23 cellular contexts compared by ENCODE assay signal in the genomic region with DNA sequence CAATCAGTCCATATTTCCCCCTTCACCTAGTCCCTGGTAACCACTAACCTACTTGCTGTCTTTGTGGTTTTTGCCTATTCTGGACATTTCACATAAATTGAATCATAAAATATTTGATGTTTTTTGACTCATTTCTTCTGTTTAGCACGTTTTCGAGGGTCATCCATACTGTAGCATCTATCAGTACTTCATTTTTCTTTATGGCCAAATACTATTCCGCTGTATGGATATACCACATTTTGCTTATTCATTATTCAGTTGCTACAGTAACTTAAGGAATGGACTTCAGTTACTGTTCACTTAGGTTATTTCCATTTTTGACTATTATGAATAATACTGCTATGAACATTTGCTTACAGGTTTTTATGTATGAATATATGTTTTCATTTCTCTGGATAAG.
"Had no signal": no experiment of that assay in that cellular context is flagged by ENCODE, and none has a peak within 500 bp of the region (broad histone marks: within the 10 kb centered on the region; RNA-seq: fewer than 3 reads in every experiment).

No MANE protein-coding gene starts in this region.

- H3K36me3 ChIP-seq: gastrocnemius medialis, left lung, lower lobe of right lung had no signal

- H3K27me3 ChIP-seq: dorsolateral prefrontal cortex, esophagus squamous epithelium, gastrocnemius medialis, heart right ventricle, left lung had no signal

- DNase-seq: dermis blood vessel endothelial cell; dorsolateral prefrontal cortex; effector CD4-positive, alpha-beta T cell; effector memory CD4-positive, alpha-beta T cell; esophagus squamous epithelium; foreskin fibroblast; foreskin melanocyte; gastrocnemius medialis; glutamatergic neuron; head of caudate nucleus; heart right ventricle; hippocampal formation; left cardiac atrium; left lung; left ventricle myocardium superior; lower lobe of right lung; mesenchymal stem cell; midbrain had no signal

- FAIRE-seq: colon, endothelial cell of umbilical vein, islet of Langerhans, keratinocyte had no signal

- H3K9me3 ChIP-seq: esophagus squamous epithelium, gastrocnemius medialis, left lung, lower lobe of right lung had no signal

- H3K4me3 ChIP-seq: coronary artery, dorsolateral prefrontal cortex, esophagus squamous epithelium, gastrocnemius medialis, heart right ventricle, left lung, lower lobe of right lung had no signal

- H3K4me1 ChIP-seq: left lung had no signal

- H3K27ac ChIP-seq: coronary artery, dorsolateral prefrontal cortex, gastrocnemius medialis, heart right ventricle, left lung, lower lobe of right lung had no signal

- ATAC-seq: gastrocnemius medialis, heart right ventricle, left cardiac atrium, left lung, left ventricle myocardium superior, lower lobe of right lung had no signal
